Comparison of ENCODE assay signal across 13 cellular contexts in the genomic region with DNA sequence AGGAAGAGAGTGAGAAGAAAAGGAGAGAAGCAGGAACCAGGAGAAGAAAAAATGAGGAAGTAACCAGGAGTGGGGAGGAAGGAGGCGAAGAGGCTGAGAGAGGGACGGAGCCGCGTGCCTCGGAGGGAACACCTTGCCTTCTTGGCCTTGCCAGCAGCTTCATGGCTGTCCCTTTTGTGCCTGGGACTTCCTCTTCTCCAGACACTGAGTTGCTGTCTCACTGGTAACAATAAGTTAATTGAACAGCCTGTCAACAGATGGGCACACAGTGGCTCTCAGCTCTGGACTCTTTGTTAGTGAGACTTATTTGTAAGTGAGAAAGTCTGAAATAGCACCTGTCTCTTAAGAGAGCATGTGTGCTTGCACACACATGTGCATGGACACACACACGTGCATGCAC.
DNase-seq lines count a peak whose midpoint lies in the region; ATAC-seq and TF ChIP-seq lines count a peak whose summit lies in the region.
"Had no signal": no experiment of that assay in that cellular context is flagged by ENCODE, and none has a peak within 500 bp of the region (broad histone marks: within the 10 kb centered on the region; RNA-seq: fewer than 3 reads in every experiment).

No MANE protein-coding gene starts in this region.

- ATAC-seq in DND-41 (ENCODE audit: insufficient read depth, low read depth) (peak; percentile 16), lower lobe of right lung (peak; percentile 39 to 45)
- ATAC-seq: left lobe of liver had no signal

- H3K9me3 ChIP-seq in DND-41 (ENCODE audit: insufficient read depth, low read length, severe bottlenecking) (no peaks in the 10 kb centered on the region), KOPT-K1 (ENCODE audit: insufficient read depth, low read length, poor library complexity, severe bottlenecking) (no peaks in the 10 kb centered on the region), lower lobe of right lung (no peaks in the 10 kb centered on the region)
- H3K9me3 ChIP-seq: ovary, tibial artery had no signal

- no peaks in the 10 kb centered on the region for H3K27me3 Mint-ChIP-seq in activated CD4-positive, alpha-beta memory T cell treated with anti-CD3 and anti-CD28 coated beads, Interleukin-2, amount 10 ng/mL, durations not matched to agents 7 days and 5 days

- intact Hi-C loops in lower lobe of right lung (cut with DNase I) = no loop called here

- peak overlapping the region; percentile 62 for H3K27ac ChIP-seq in DND-41 (ENCODE audit: low read length)
- peak overlapping the region; percentile 91 for H3K27ac ChIP-seq in KOPT-K1 (ENCODE audit: low read depth, low read length, poor library complexity, severe bottlenecking)
- H3K27ac ChIP-seq in lower lobe of right lung = no peak overlapping the region
- H3K27ac ChIP-seq: dorsolateral prefrontal cortex, ovary, tibial artery had no signal

- DNase-seq in DND-41 = no peak
- peak; percentile 56 for DNase-seq in activated CD4-positive, alpha-beta memory T cell treated with anti-CD3 and anti-CD28 coated beads, Interleukin-2, amount 10 ng/mL, durations not matched to agents 7 days and 5 days
- DNase-seq in lower lobe of right lung = peak; percentile 55
- no peak for DNase-seq in NCI-H187 treated with DMSO at 0.1 percent for 48 hours (lab: John Stamatoyannopoulos, UW)
- DNase-seq in NCI-H1105 (lab: John Stamatoyannopoulos, UW) = no peak
- DNase-seq in epidermal melanocyte (ENCODE audit: insufficient read length, low spot score) = no peak
- no peak for DNase-seq in SKM-1 (lab: John Stamatoyannopoulos, UW; ENCODE audit: unreplicated experiment)
- DNase-seq: NCI-H1930, ovary, tibial artery had no signal

- H4K20me1 ChIP-seq in DND-41 (ENCODE audit: insufficient read depth, low read length) = no peaks in the 10 kb centered on the region

- no peaks in the 10 kb centered on the region for H3K27me3 ChIP-seq in DND-41 (ENCODE audit: insufficient read depth, low read length, poor library complexity)
- no peaks in the 10 kb centered on the region for H3K27me3 ChIP-seq in lower lobe of right lung (ENCODE audit: low read depth)
- H3K27me3 ChIP-seq: ovary had no signal

- H3K4me3 Mint-ChIP-seq in activated CD4-positive, alpha-beta memory T cell treated with anti-CD3 and anti-CD28 coated beads, Interleukin-2, amount 10 ng/mL, durations not matched to agents 7 days and 5 days = peak overlapping the region; percentile 82

- no peaks in the 10 kb centered on the region for H3K9me3 Mint-ChIP-seq in activated CD4-positive, alpha-beta memory T cell treated with anti-CD3 and anti-CD28 coated beads, Interleukin-2, amount 10 ng/mL, durations not matched to agents 7 days and 5 days

- H3K36me3 ChIP-seq in DND-41 (ENCODE audit: insufficient read depth, low read length) = no peaks in the 10 kb centered on the region
- H3K36me3 ChIP-seq in KOPT-K1 (ENCODE audit: insufficient read depth, low read length) = no peaks in the 10 kb centered on the region
- H3K36me3 ChIP-seq in lower lobe of right lung = no peaks in the 10 kb centered on the region
- H3K36me3 ChIP-seq: ovary, tibial artery had no signal

- H3K4me1 Mint-ChIP-seq in activated CD4-positive, alpha-beta memory T cell treated with anti-CD3 and anti-CD28 coated beads, Interleukin-2, amount 10 ng/mL, durations not matched to agents 7 days and 5 days = peaks cover 64% of the 10 kb centered on the region

- H3K4me2 ChIP-seq in DND-41 (ENCODE audit: insufficient read depth, low read length) = peak overlapping the region; percentile 8; the same call in 1 of the 2 replicates

- H3K36me3 Mint-ChIP-seq in activated CD4-positive, alpha-beta memory T cell treated with anti-CD3 and anti-CD28 coated beads, Interleukin-2, amount 10 ng/mL, durations not matched to agents 7 days and 5 days (ENCODE audit: low read depth) = peaks cover 13% of the 10 kb centered on the region

- H3K4me1 ChIP-seq in DND-41 (ENCODE audit: insufficient read depth, low read length) (peaks cover 34% of the 10 kb centered on the region), lower lobe of right lung (no peaks in the 10 kb centered on the region)
- H3K4me1 ChIP-seq: tibial artery had no signal

- TF ChIP-seq CTCF in DND-41 (IDR thresholded peaks at IDR 0.05; ENCODE audit: borderline replicate concordance, extremely low read depth, low read length, poor library complexity, severe bottlenecking) (no peak), lower lobe of right lung (IDR thresholded peaks at IDR 0.05) (no peak)

- POLR2A ChIA-PET in activated CD4-positive, alpha-beta memory T cell treated with anti-CD3 and anti-CD28 coated beads, Interleukin-2, amount 10 ng/mL, durations not matched to agents 7 days and 5 days (lab: Charles Lee) = interaction anchor here (1.0 to 7.8 kb wide), 18 partner anchors 9 to 313 kb away, joined by 3 to 121 read pairs (median 5); partner anchors contain the start of gene GATA3

- H3K4me3 ChIP-seq in DND-41 (ENCODE audit: low read depth in 1 of 2, low read length in 2 of 2) (no peak overlapping the region), lower lobe of right lung (peak overlapping the region; percentile 8)
- H3K4me3 ChIP-seq: dorsolateral prefrontal cortex, ovary, tibial artery had no signal

- CTCF ChIA-PET in activated CD4-positive, alpha-beta memory T cell treated with anti-CD3 and anti-CD28 coated beads, Interleukin-2, amount 10 ng/mL, durations not matched to agents 7 days and 5 days (lab: Charles Lee) = interaction anchor here (1.0 to 1.6 kb wide), 2 partner anchors 77 to 265 kb away, joined by 5 to 6 read pairs; no protein-coding TSS in a partner anchor

- H2AFZ ChIP-seq in DND-41 (ENCODE audit: low read depth, low read length) = peak overlapping the region; percentile 42

- H3K9ac ChIP-seq in DND-41 (ENCODE audit: low read depth, low read length) = no peak overlapping the region

- no peaks in the 10 kb centered on the region for H3K79me2 ChIP-seq in DND-41 (ENCODE audit: insufficient read depth, low read length)

- H3K27ac Mint-ChIP-seq in activated CD4-positive, alpha-beta memory T cell treated with anti-CD3 and anti-CD28 coated beads, Interleukin-2, amount 10 ng/mL, durations not matched to agents 7 days and 5 days = peak overlapping the region; percentile 97

Comparison
In these comparisons a context has a peak if more than half of its experiments do, and no peak if none do; other contexts are left out.
1. DNase-seq: peak in activated CD4-positive, alpha-beta memory T cell treated with anti-CD3 and anti-CD28 coated beads, Interleukin-2, amount 10 ng/mL, durations not matched to agents 7 days and 5 days (single experiment) and lower lobe of right lung (single experiment); none in DND-41 (single experiment), NCI-H187 treated with DMSO at 0.1 percent for 48 hours (single experiment), NCI-H1105 (single experiment), epidermal melanocyte (single experiment) and SKM-1 (single experiment).